In genomic region chr17:34445145-34445544, GRCh38 we compare ENCODE assay signal across 25 cellular contexts.
"Had no signal": no experiment of that assay in that cellular context is flagged by ENCODE, and none has a peak within 500 bp of the region (broad histone marks: within the 10 kb centered on the region; RNA-seq: fewer than 3 reads in every experiment).

No MANE protein-coding gene starts in this region.

- H3K36me3 Mint-ChIP-seq: immature natural killer cell, mesothelial cell of epicardium, naive B cell had no signal

- H3K4me2 ChIP-seq: hepatocyte had no signal

- DNase-seq: dermis blood vessel endothelial cell; dorsolateral prefrontal cortex; effector CD4-positive, alpha-beta T cell; effector memory CD4-positive, alpha-beta T cell; foreskin keratinocyte; heart left ventricle; hypothalamus; immature natural killer cell; islet precursor cell; kidney; kidney glomerular epithelial cell; left colon; left ventricle myocardium inferior; lower lobe of right lung; mesenchymal stem cell; mucosa of descending colon; naive B cell had no signal

- H3K4me1 ChIP-seq: esophagus muscularis mucosa, foreskin keratinocyte, gastroesophageal sphincter, lower lobe of right lung had no signal

- H3K27ac ChIP-seq: coronary artery, dorsolateral prefrontal cortex, esophagus muscularis mucosa, foreskin keratinocyte, gastroesophageal sphincter, heart left ventricle, hepatocyte, left ventricle myocardium inferior, lower lobe of right lung had no signal

- H3K36me3 ChIP-seq: esophagus muscularis mucosa, gastroesophageal sphincter, heart left ventricle, left ventricle myocardium inferior, lower lobe of right lung had no signal

- H3K27ac Mint-ChIP-seq: immature natural killer cell, mesothelial cell of epicardium, naive B cell had no signal

- H3K9me3 Mint-ChIP-seq: immature natural killer cell, mesothelial cell of epicardium had no signal

- FAIRE-seq: endothelial cell of umbilical vein, frontal cortex, kidney had no signal

- H2AFZ ChIP-seq: hepatocyte had no signal

- H3K4me3 ChIP-seq: coronary artery, dorsolateral prefrontal cortex, esophagus muscularis mucosa, gastroesophageal sphincter, heart left ventricle, hepatocyte, left ventricle myocardium inferior, lower lobe of right lung, mucosa of descending colon had no signal

- H3K4me3 Mint-ChIP-seq: immature natural killer cell, mesothelial cell of epicardium, naive B cell had no signal

- H3K4me1 Mint-ChIP-seq: immature natural killer cell, mesothelial cell of epicardium, naive B cell had no signal

- H3K27me3 ChIP-seq: foreskin keratinocyte, hepatocyte had no signal

- ATAC-seq: foreskin keratinocyte, gastroesophageal sphincter, heart left ventricle, left colon, left lobe of liver, lower lobe of right lung, mucosa of descending colon had no signal

- H3K79me2 ChIP-seq: hepatocyte had no signal

- H3K9me3 ChIP-seq: esophagus muscularis mucosa, gastroesophageal sphincter, heart left ventricle, left ventricle myocardium inferior, lower lobe of right lung, mucosa of descending colon had no signal
